In the genomic region with DNA sequence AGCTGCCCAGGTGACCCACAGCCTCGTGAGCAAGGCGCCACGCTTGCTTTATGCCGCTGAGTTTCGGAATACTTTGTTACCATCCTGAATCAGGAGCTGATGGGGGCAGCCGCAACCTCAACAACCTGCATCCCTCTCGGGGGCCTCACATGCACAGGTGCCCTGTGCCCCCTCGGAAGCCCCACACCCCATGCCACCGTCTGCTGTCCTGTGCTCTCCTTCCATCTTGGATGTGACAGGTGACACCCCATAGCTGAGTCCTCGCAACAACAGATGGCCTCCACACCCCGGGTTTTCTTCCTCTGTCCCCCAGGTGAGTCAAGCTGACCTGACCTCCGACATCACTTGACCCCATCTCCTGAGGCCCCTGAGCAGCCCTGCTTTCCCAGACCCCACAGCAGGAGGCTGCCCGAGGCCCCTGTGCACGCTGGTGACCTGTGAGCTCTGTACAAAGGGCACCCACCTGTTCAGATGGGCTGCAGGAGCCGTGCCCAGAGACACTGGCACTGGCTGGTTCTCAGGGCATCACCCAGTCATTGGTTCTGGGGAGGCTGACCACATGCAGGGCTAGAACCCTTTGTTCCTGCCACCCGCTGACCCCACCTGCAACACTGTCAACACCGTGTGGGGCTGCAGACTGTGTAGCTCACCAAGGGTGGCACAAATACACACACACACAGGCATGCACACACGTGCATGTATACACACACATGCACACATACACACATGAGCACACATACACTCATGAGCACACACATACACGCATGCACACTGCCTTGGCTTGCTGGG, we compare ENCODE assay signal across 17 cellular contexts.
"Had no signal": no experiment of that assay in that cellular context is flagged by ENCODE, and none has a peak within 500 bp of the region (broad histone marks: within the 10 kb centered on the region; RNA-seq: fewer than 3 reads in every experiment).

No MANE protein-coding gene starts in this region.

- H3K4me1 Mint-ChIP-seq: activated B cell treated with CpG ODN at 0.5 μM for 24 hours had no signal

- H3K4me3 Mint-ChIP-seq: activated B cell treated with CpG ODN at 0.5 μM for 24 hours; activated CD8-positive, alpha-beta T cell treated with anti-CD3 and anti-CD28 coated beads, Interleukin-2, amount 10 ng/mL, durations not matched to agents 7 days and 5 days; activated naive CD4-positive, alpha-beta T cell treated with anti-CD3 and anti-CD28 coated beads for 36 hours; activated T-cell treated with anti-CD3 and anti-CD28 coated beads, Interleukin-2, amount 50 U/mL, for 24 hours; central memory CD8-positive, alpha-beta T cell; naive thymus-derived CD8-positive, alpha-beta T cell; stimulated activated naive CD8-positive, alpha-beta T cell treated with anti-CD3 and anti-CD28 coated beads, Interleukin-15, Interleukin-2, amounts not matched to agents 100 ng/mL and 50 ng/mL, for 24 hours; T-helper 2 cell treated with Interferon-gamma antibody and Interleukin-4, amounts not matched to agents 5 μg/mL and 100 μg/mL, for 36 hours had no signal

- H3K9me3 Mint-ChIP-seq: activated B cell treated with CpG ODN at 0.5 μM for 24 hours; activated naive CD4-positive, alpha-beta T cell treated with anti-CD3 and anti-CD28 coated beads for 36 hours; activated T-cell treated with anti-CD3 and anti-CD28 coated beads, Interleukin-2, amount 50 U/mL, for 24 hours; central memory CD8-positive, alpha-beta T cell; naive thymus-derived CD8-positive, alpha-beta T cell; stimulated activated naive CD8-positive, alpha-beta T cell treated with anti-CD3 and anti-CD28 coated beads, Interleukin-15, Interleukin-2, amounts not matched to agents 100 ng/mL and 50 ng/mL, for 24 hours; T-helper 2 cell treated with Interferon-gamma antibody and Interleukin-4, amounts not matched to agents 5 μg/mL and 100 μg/mL, for 36 hours had no signal

- DNase-seq: activated B cell treated with CpG ODN at 0.5 μM for 24 hours; activated CD4-positive, alpha-beta T cell treated with anti-CD3 and anti-CD28 coated beads for 48 hours; activated CD8-positive, alpha-beta T cell treated with anti-CD3 and anti-CD28 coated beads, Interleukin-2, amount 10 ng/mL, durations not matched to agents 7 days and 5 days; activated naive CD4-positive, alpha-beta T cell treated with anti-CD3 and anti-CD28 coated beads for 36 hours; activated T-cell treated with anti-CD3 and anti-CD28 coated beads, Interleukin-2, amount 50 U/mL, for 24 hours; erythroblast; foreskin melanocyte; mesenchymal stem cell; naive thymus-derived CD8-positive, alpha-beta T cell; stimulated activated CD4-positive, alpha-beta T cell treated with anti-CD3 and anti-CD28 coated beads, Interleukin-2, amount 100 ng/mL, for 24 hours; uterus had no signal

- H3K27me3 Mint-ChIP-seq: activated B cell treated with CpG ODN at 0.5 μM for 24 hours; activated T-cell treated with anti-CD3 and anti-CD28 coated beads, Interleukin-2, amount 50 U/mL, for 24 hours; central memory CD8-positive, alpha-beta T cell; naive thymus-derived CD8-positive, alpha-beta T cell; stimulated activated naive CD8-positive, alpha-beta T cell treated with anti-CD3 and anti-CD28 coated beads, Interleukin-15, Interleukin-2, amounts not matched to agents 100 ng/mL and 50 ng/mL, for 24 hours had no signal

- H3K27me3 ChIP-seq: tibial nerve, uterus had no signal

- H3K4me1 ChIP-seq: uterus had no signal

- FAIRE-seq: endometrium had no signal

- H3K36me3 Mint-ChIP-seq: naive thymus-derived CD8-positive, alpha-beta T cell had no signal

- H3K36me3 ChIP-seq: tibial nerve, uterus had no signal

- H3K27ac ChIP-seq: coronary artery, tibial nerve, uterus had no signal

- H3K27ac Mint-ChIP-seq: activated B cell treated with CpG ODN at 0.5 μM for 24 hours; activated CD8-positive, alpha-beta T cell treated with anti-CD3 and anti-CD28 coated beads, Interleukin-2, amount 10 ng/mL, durations not matched to agents 7 days and 5 days; activated naive CD4-positive, alpha-beta T cell treated with anti-CD3 and anti-CD28 coated beads for 36 hours; activated T-cell treated with anti-CD3 and anti-CD28 coated beads, Interleukin-2, amount 50 U/mL, for 24 hours; stimulated activated naive CD8-positive, alpha-beta T cell treated with anti-CD3 and anti-CD28 coated beads, Interleukin-15, Interleukin-2, amounts not matched to agents 100 ng/mL and 50 ng/mL, for 24 hours; T-helper 2 cell treated with Interferon-gamma antibody and Interleukin-4, amounts not matched to agents 5 μg/mL and 100 μg/mL, for 36 hours had no signal

- H3K4me3 ChIP-seq: coronary artery, tibial nerve, uterus had no signal

- ATAC-seq: activated CD8-positive, alpha-beta T cell treated with anti-CD3 and anti-CD28 coated beads, Interleukin-2, amount 10 ng/mL, durations not matched to agents 7 days and 5 days; naive thymus-derived CD8-positive, alpha-beta T cell had no signal

- H3K9me3 ChIP-seq: tibial nerve, uterus had no signal
